In genomic region chr4:88456757-88457306, GRCh38 we compare ENCODE assay signal across 8 cellular contexts. TPM values are rescaled to one million over a fixed set of nuclear protein-coding genes. Genes with fewer than 3 reads are reported as not detected.
A peak's percentile ranks its signal among the peaks of the same experiment; 100 is the strongest.
DNase-seq lines count a peak whose midpoint lies in the region; ATAC-seq and TF ChIP-seq lines count a peak whose summit lies in the region.

Gene HERC5 (plus strand): TSS chr4:88457119. CDS start chr4:88457270, 151 bp downstream.

- H3K9me3 ChIP-seq in esophagus muscularis mucosa: no peaks in the 10 kb centered on the region
- H3K9me3 ChIP-seq in muscle layer of colon (ENCODE audit: low read length): no peaks in the 10 kb centered on the region

- peak within 1 kb of the TSS; percentile 77 to 90 (median 81) for H3K4me3 ChIP-seq in esophagus muscularis mucosa
- H3K4me3 ChIP-seq in muscle layer of colon (ENCODE audit: low read depth in 1 of 2, low read length in 2 of 2): peak within 1 kb of the TSS; percentile 79 to 85

- H3K27ac ChIP-seq in esophagus muscularis mucosa (replicated peaks in 1 of 4) (peak within 1 kb of the TSS; percentile 71 to 91 (median 85)), muscle layer of colon (ENCODE audit: low read depth, low read length) (peak within 1 kb of the TSS; percentile 71)

- 0% methylated on average over 31 of the region's 48 CpGs for WGBS in esophagus muscularis mucosa

- TF ChIP-seq POLR2A in esophagus muscularis mucosa (IDR thresholded peaks at IDR 0.05; ENCODE audit: low read depth): no peak

- TF ChIP-seq CTCF in esophagus muscularis mucosa (IDR thresholded peaks at IDR 0.05): peak; percentile 68 to 70 (median 68)

- TF ChIP-seq EP300 in esophagus muscularis mucosa (IDR thresholded peaks at IDR 0.05): no peak

- DNase-seq in COLO668 (lab: John Stamatoyannopoulos, UW; ENCODE audit: unreplicated experiment) (peak; percentile 89), OCI-M1 (lab: John Stamatoyannopoulos, UW) (peak; percentile 98), esophagus muscularis mucosa (ENCODE audit: extremely low spot score) (peak; percentile 96)
- peak; percentile 91 for DNase-seq in activated T-cell treated with anti-CD3 and anti-CD28 coated beads, Interleukin-2, amount 50 U/mL, for 1 hour
- peak; percentile 79 to 86 for DNase-seq in stimulated activated CD8-positive, alpha-beta memory T cell treated with anti-CD3 and anti-CD28 coated beads, Interleukin-7, amount 100 ng/mL, for 1 hour (ENCODE audit: low read depth in 2 of 2)

- peaks cover 0 to 17% (median 14%) of the 10 kb centered on the region in 4 donors for H3K4me1 ChIP-seq in esophagus muscularis mucosa
- peaks cover 3% of the 10 kb centered on the region for H3K4me1 ChIP-seq in muscle layer of colon (ENCODE audit: insufficient read depth, low read length)

- H3K9ac ChIP-seq in muscle layer of colon (ENCODE audit: low read length): no peak within 1 kb of the TSS

- ATAC-seq in GM19438 (IDR thresholded peaks at IDR 0.05; ENCODE audit: low read depth, unreplicated experiment) (peak; percentile 93), HG03571 (IDR thresholded peaks at IDR 0.05; ENCODE audit: unreplicated experiment) (peak; percentile 95)

- H3K36me3 ChIP-seq in esophagus muscularis mucosa (no peaks in the 10 kb centered on the region), muscle layer of colon (ENCODE audit: insufficient read depth, low read length) (no peaks in the 10 kb centered on the region)

- intact Hi-C loops in esophagus muscularis mucosa (cut with DNase I): loop anchor here (5.0 kb wide), 4 partner anchors 65 to 240 kb away; partner anchors contain the start of genes HERC6, PPM1K and PYURF

- H3K27me3 ChIP-seq in esophagus muscularis mucosa: no peaks in the 10 kb centered on the region
- H3K27me3 ChIP-seq in muscle layer of colon (ENCODE audit: control insufficient read depth in 1 of 2, insufficient read depth in 2 of 2, low read length in 2 of 2): no peaks in the 10 kb centered on the region

RNA-seq across cellular contexts. Expression of gene HERC5, which starts in this region (rescaled TPM):
- total RNA-seq in esophagus muscularis mucosa: 1 to 10 TPM; 2.9 to 4.5 (median 3.9) TPM

Comparison
In these comparisons a context has a peak if more than half of its experiments do, and no peak if none do; other contexts are left out.
1. Peak in every context shown above with its lines: DNase-seq, ATAC-seq, H3K4me3 ChIP-seq and H3K27ac ChIP-seq.